In the genomic region with DNA sequence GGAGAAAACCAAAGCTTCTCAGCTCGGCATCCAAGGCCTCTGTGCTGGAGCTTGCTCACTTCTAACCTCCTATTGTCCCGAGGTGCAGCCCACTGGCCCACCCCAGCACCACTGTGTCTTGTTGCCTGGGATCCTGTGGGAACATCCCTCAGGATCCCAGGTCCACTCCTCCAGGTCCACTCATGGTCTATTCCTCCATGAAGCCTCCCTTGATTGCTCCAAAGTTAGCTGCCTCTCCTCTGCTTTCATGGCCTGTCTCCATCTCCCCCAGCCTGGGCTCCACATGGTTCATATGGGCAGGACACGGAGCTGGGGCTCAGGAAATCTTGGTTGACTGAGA, we compare ENCODE assay signal across 25 cellular contexts. TPM values are rescaled to one million over a fixed set of nuclear protein-coding genes. Genes with fewer than 3 reads are reported as not detected.
DNase-seq lines count a peak whose midpoint lies in the region; ATAC-seq and TF ChIP-seq lines count a peak whose summit lies in the region.
"Had no signal": no experiment of that assay in that cellular context is flagged by ENCODE, and none has a peak within 500 bp of the region (broad histone marks: within the 10 kb centered on the region; RNA-seq: fewer than 3 reads in every experiment).

No MANE protein-coding gene starts in this region.

- H3K9me3 Mint-ChIP-seq in CD4-positive, CD25-positive, alpha-beta regulatory T cell = no peaks in the 10 kb centered on the region
- no peaks in the 10 kb centered on the region for H3K9me3 Mint-ChIP-seq in CD8-positive, alpha-beta T cell
- no peaks in the 10 kb centered on the region for H3K9me3 Mint-ChIP-seq in activated T-helper 2 cell treated with anti-CD3 and anti-CD28 coated beads, Interferon-gamma antibody, Interleukin-2, Interleukin-4, amounts not matched to agents 10 μg/mL and 5 μg/mL and 100 μg/mL, durations not matched to agents 14 hours and 24 hours and 36 hours
- no peaks in the 10 kb centered on the region for H3K9me3 Mint-ChIP-seq in immature natural killer cell

- POLR2A ChIA-PET in CD8-positive, alpha-beta T cell (lab: Charles Lee) = interaction anchor here (10.0 kb wide), 1 partner anchor 11 kb away, joined by 73 read pairs; a partner anchor contains a TSS

- H3K4me3 ChIP-seq in CD4-positive, CD25-positive, alpha-beta regulatory T cell (ENCODE audit: low read depth, low read length) = no peak overlapping the region
- no peak overlapping the region for H3K4me3 ChIP-seq in CD8-positive, alpha-beta T cell (ENCODE audit: low read depth, low read length)
- H3K4me3 ChIP-seq: breast epithelium, colonic mucosa, smooth muscle cell, testis, uterus had no signal

- no peak for ATAC-seq in CD4-positive, CD25-positive, alpha-beta regulatory T cell (ENCODE audit: low read depth in 2 of 2)
- ATAC-seq in CD8-positive, alpha-beta T cell = no peak
- ATAC-seq: SK-N-SH treated with all-trans-retinoic acid at 6 μM for 48 hours had no signal

- no peaks in the 10 kb centered on the region for H3K9me3 ChIP-seq in CD4-positive, CD25-positive, alpha-beta regulatory T cell (ENCODE audit: control insufficient read depth in 2 of 2, low read length in 2 of 2)
- H3K9me3 ChIP-seq in CD8-positive, alpha-beta T cell (ENCODE audit: low read length) = no peaks in the 10 kb centered on the region
- H3K9me3 ChIP-seq: breast epithelium, colonic mucosa, testis, uterus had no signal

- TF ChIP-seq CTCF in CD8-positive, alpha-beta T cell (IDR thresholded peaks at IDR 0.05) = no peak

- H3K27ac Mint-ChIP-seq in CD4-positive, CD25-positive, alpha-beta regulatory T cell = peak overlapping the region; percentile 97 to 99 (median 97)
- peak overlapping the region; percentile 97 for H3K27ac Mint-ChIP-seq in CD8-positive, alpha-beta T cell
- H3K27ac Mint-ChIP-seq in activated T-helper 2 cell treated with anti-CD3 and anti-CD28 coated beads, Interferon-gamma antibody, Interleukin-2, Interleukin-4, amounts not matched to agents 10 μg/mL and 5 μg/mL and 100 μg/mL, durations not matched to agents 14 hours and 24 hours and 36 hours = peak overlapping the region; percentile 61
- H3K27ac Mint-ChIP-seq in immature natural killer cell = peak overlapping the region; percentile 98 to 99 (median 99)

- peaks cover 73% of the 10 kb centered on the region for H3K36me3 ChIP-seq in CD4-positive, CD25-positive, alpha-beta regulatory T cell (ENCODE audit: control insufficient read depth, insufficient read depth, low read length)
- peaks cover 42% of the 10 kb centered on the region for H3K36me3 ChIP-seq in CD8-positive, alpha-beta T cell (ENCODE audit: insufficient read depth, low read length)
- H3K36me3 ChIP-seq: breast epithelium, colonic mucosa, uterus had no signal

- H3K36me3 Mint-ChIP-seq in CD4-positive, CD25-positive, alpha-beta regulatory T cell = peaks cover 31% of the 10 kb centered on the region
- H3K36me3 Mint-ChIP-seq in CD8-positive, alpha-beta T cell = peaks cover 74% of the 10 kb centered on the region
- H3K36me3 Mint-ChIP-seq in activated T-helper 2 cell treated with anti-CD3 and anti-CD28 coated beads, Interferon-gamma antibody, Interleukin-2, Interleukin-4, amounts not matched to agents 10 μg/mL and 5 μg/mL and 100 μg/mL, durations not matched to agents 14 hours and 24 hours and 36 hours (ENCODE audit: low read depth) = peaks cover 74% of the 10 kb centered on the region
- H3K36me3 Mint-ChIP-seq in immature natural killer cell = peaks cover 33 to 42% (median 33%) of the 10 kb centered on the region in 3 donors

- no peaks in the 10 kb centered on the region for H3K27me3 ChIP-seq in CD4-positive, CD25-positive, alpha-beta regulatory T cell (ENCODE audit: control insufficient read depth, insufficient read depth, low read length)
- no peaks in the 10 kb centered on the region for H3K27me3 ChIP-seq in CD8-positive, alpha-beta T cell (ENCODE audit: insufficient read depth, low read length)
- H3K27me3 ChIP-seq: breast epithelium, colonic mucosa, testis, uterus had no signal

- DNase-seq in CD4-positive, CD25-positive, alpha-beta regulatory T cell = no peak
- DNase-seq in CD8-positive, alpha-beta T cell = no peak
- DNase-seq in activated T-helper 2 cell treated with anti-CD3 and anti-CD28 coated beads, Interferon-gamma antibody, Interleukin-2, Interleukin-4, amounts not matched to agents 10 μg/mL and 5 μg/mL and 100 μg/mL, durations not matched to agents 14 hours and 24 hours and 36 hours (ENCODE audit: low spot score) = no peak
- no peak for DNase-seq in immature natural killer cell
- no peak for DNase-seq in COR-L47 (lab: John Stamatoyannopoulos, UW)
- no peak for DNase-seq in NCI-H2196 treated with DMSO at 0.1 percent for 48 hours (lab: John Stamatoyannopoulos, UW; ENCODE audit: unreplicated experiment)
- DNase-seq in NCI-H82 (lab: John Stamatoyannopoulos, UW) = no peak
- DNase-seq: activated T-cell treated with anti-CD3 and anti-CD28 coated beads, Interleukin-2, amount 50 U/mL, for 1 hour; colonic mucosa; DMS79; HCEC 1CT; Karpas-422; NCI-H187 treated with DMSO at 0.1 percent for 48 hours; NCI-H2227 treated with DMSO at 0.1 percent for 48 hours; NCI-H774; occipital lobe; stimulated activated naive CD4-positive, alpha-beta T cell; testis; uterus had no signal

- intact Hi-C loops in CD8-positive, alpha-beta T cell (cut with DNase I, micrococcal nuclease) = no loop called here
- intact Hi-C loops in activated T-helper 2 cell treated with anti-CD3 and anti-CD28 coated beads, Interferon-gamma antibody, Interleukin-2, Interleukin-4, amounts not matched to agents 10 μg/mL and 5 μg/mL and 100 μg/mL, durations not matched to agents 14 hours and 24 hours and 36 hours (cut with micrococcal nuclease) = no loop called here

- H3K27ac ChIP-seq in CD4-positive, CD25-positive, alpha-beta regulatory T cell (ENCODE audit: insufficient read depth, low read length, poor library complexity, severe bottlenecking) = no peak overlapping the region
- no peak overlapping the region for H3K27ac ChIP-seq in CD8-positive, alpha-beta T cell (ENCODE audit: low read depth, low read length)
- H3K27ac ChIP-seq: breast epithelium, colonic mucosa, testis, uterus had no signal

- H3K4me1 ChIP-seq in CD4-positive, CD25-positive, alpha-beta regulatory T cell (ENCODE audit: control insufficient read depth, insufficient read depth, low read length, poor library complexity, severe bottlenecking) = peaks cover 26% of the 10 kb centered on the region
- peaks cover 44% of the 10 kb centered on the region for H3K4me1 ChIP-seq in CD8-positive, alpha-beta T cell (ENCODE audit: insufficient read depth, low read length)
- H3K4me1 ChIP-seq: breast epithelium, colonic mucosa, testis, uterus had no signal

- H3K4me3 Mint-ChIP-seq in CD4-positive, CD25-positive, alpha-beta regulatory T cell = peak overlapping the region in 2 of 4 donors; percentile 39 to 68
- H3K4me3 Mint-ChIP-seq in CD8-positive, alpha-beta T cell = no peak overlapping the region
- no peak overlapping the region for H3K4me3 Mint-ChIP-seq in activated T-helper 2 cell treated with anti-CD3 and anti-CD28 coated beads, Interferon-gamma antibody, Interleukin-2, Interleukin-4, amounts not matched to agents 10 μg/mL and 5 μg/mL and 100 μg/mL, durations not matched to agents 14 hours and 24 hours and 36 hours (ENCODE audit: low read depth)
- no peak overlapping the region for H3K4me3 Mint-ChIP-seq in immature natural killer cell

- H3K27me3 Mint-ChIP-seq in CD4-positive, CD25-positive, alpha-beta regulatory T cell = no peaks in the 10 kb centered on the region
- no peaks in the 10 kb centered on the region for H3K27me3 Mint-ChIP-seq in CD8-positive, alpha-beta T cell (ENCODE audit: low read depth)
- no peaks in the 10 kb centered on the region for H3K27me3 Mint-ChIP-seq in activated T-helper 2 cell treated with anti-CD3 and anti-CD28 coated beads, Interferon-gamma antibody, Interleukin-2, Interleukin-4, amounts not matched to agents 10 μg/mL and 5 μg/mL and 100 μg/mL, durations not matched to agents 14 hours and 24 hours and 36 hours (ENCODE audit: low read depth)
- peaks cover 16 to 40% (median 23%) of the 10 kb centered on the region in 3 donors for H3K27me3 Mint-ChIP-seq in immature natural killer cell (ENCODE audit: low read depth in 3 of 3)

- CTCF ChIA-PET in CD8-positive, alpha-beta T cell (lab: Charles Lee) = interaction anchor here (1.9 to 3.8 kb wide), 2 partner anchors 12 to 19 kb away, joined by 8 to 21 read pairs; a partner anchor contains a TSS

- peaks cover 10 to 57% (median 32%) of the 10 kb centered on the region in 4 donors for H3K4me1 Mint-ChIP-seq in CD4-positive, CD25-positive, alpha-beta regulatory T cell
- peaks cover 58% of the 10 kb centered on the region for H3K4me1 Mint-ChIP-seq in CD8-positive, alpha-beta T cell (ENCODE audit: low read depth)
- peaks cover 23% of the 10 kb centered on the region for H3K4me1 Mint-ChIP-seq in activated T-helper 2 cell treated with anti-CD3 and anti-CD28 coated beads, Interferon-gamma antibody, Interleukin-2, Interleukin-4, amounts not matched to agents 10 μg/mL and 5 μg/mL and 100 μg/mL, durations not matched to agents 14 hours and 24 hours and 36 hours (ENCODE audit: low read depth)
- H3K4me1 Mint-ChIP-seq in immature natural killer cell = peaks cover 54 to 56% of the 10 kb centered on the region in 2 donors

RNA-seq across cellular contexts. Expression of a gene that starts 13.9 kb away (rescaled TPM):
- total RNA-seq in CD4-positive, CD25-positive, alpha-beta regulatory T cell = 39.4 TPM
- polyA plus RNA-seq in CD4-positive, CD25-positive, alpha-beta regulatory T cell = 10 to 100 TPM; 11.9 to 17.0 (median 14.7) TPM
- 10 to 100 TPM; 58.5 to 60.3 TPM for total RNA-seq in CD8-positive, alpha-beta T cell
- 54.9 and 56.5 TPM in 2 replicates for total RNA-seq in activated T-helper 2 cell treated with anti-CD3 and anti-CD28 coated beads, Interferon-gamma antibody, Interleukin-2, Interleukin-4, amounts not matched to agents 10 μg/mL and 5 μg/mL and 100 μg/mL, durations not matched to agents 14 hours and 24 hours and 36 hours
- polyA plus RNA-seq in immature natural killer cell = 10 to 100 TPM; 21.0 to 24.1 (median 24.1) TPM
- total RNA-seq: glomerular endothelial cell, lung microvascular endothelial cell, occipital lobe, renal cortical epithelial cell, smooth muscle cell had no signal
- polyA plus RNA-seq: smooth muscle cell had no signal

RNA-seq across cellular contexts. Expression of a gene that starts 26.5 kb away (rescaled TPM):
- total RNA-seq in CD4-positive, CD25-positive, alpha-beta regulatory T cell = 75.8 TPM
- 100 to 1,000 TPM; 199 to 248 (median 214) TPM for polyA plus RNA-seq in CD4-positive, CD25-positive, alpha-beta regulatory T cell
- total RNA-seq in CD8-positive, alpha-beta T cell = 100 to 1,000 TPM; 106 to 108 TPM
- total RNA-seq in activated T-helper 2 cell treated with anti-CD3 and anti-CD28 coated beads, Interferon-gamma antibody, Interleukin-2, Interleukin-4, amounts not matched to agents 10 μg/mL and 5 μg/mL and 100 μg/mL, durations not matched to agents 14 hours and 24 hours and 36 hours = 94.5 and 99.0 TPM in 2 replicates
- 100 to 1,000 TPM; 230 to 380 (median 276) TPM for polyA plus RNA-seq in immature natural killer cell

RNA-seq across cellular contexts. Expression of a gene that starts 58.7 kb away (rescaled TPM):
- 38.9 TPM for total RNA-seq in CD4-positive, CD25-positive, alpha-beta regulatory T cell
- 10 to 100 TPM; 19.4 to 27.7 (median 24.1) TPM for polyA plus RNA-seq in CD4-positive, CD25-positive, alpha-beta regulatory T cell
- total RNA-seq in CD8-positive, alpha-beta T cell = 10 to 100 TPM; 50.4 to 51.1 TPM
- 44.3 and 50.6 TPM in 2 replicates for total RNA-seq in activated T-helper 2 cell treated with anti-CD3 and anti-CD28 coated beads, Interferon-gamma antibody, Interleukin-2, Interleukin-4, amounts not matched to agents 10 μg/mL and 5 μg/mL and 100 μg/mL, durations not matched to agents 14 hours and 24 hours and 36 hours
- polyA plus RNA-seq in immature natural killer cell = 10 to 100 TPM; 12.3 to 16.1 (median 14.9) TPM
